19 cellular contexts compared by ENCODE assay signal in genomic region chr12:131011165-131012079, GRCh38. TPM values are rescaled to one million over a fixed set of nuclear protein-coding genes. Genes with fewer than 3 reads are reported as not detected.
DNase-seq lines count a peak whose midpoint lies in the region; ATAC-seq and TF ChIP-seq lines count a peak whose summit lies in the region.
"Had no signal": no experiment of that assay in that cellular context is flagged by ENCODE, and none has a peak within 500 bp of the region (broad histone marks: within the 10 kb centered on the region; RNA-seq: fewer than 3 reads in every experiment).

No MANE protein-coding gene starts in this region.

- H3K27me3 ChIP-seq in uterus (no peaks in the 10 kb centered on the region), stomach (no peaks in the 10 kb centered on the region)
- H3K27me3 ChIP-seq: upper lobe of left lung had no signal

- no peak for TF ChIP-seq EP300 in stomach (IDR thresholded peaks at IDR 0.05)

- no peak overlapping the region for H3K27ac ChIP-seq in HEK293 (ENCODE audit: extremely low read depth, low read depth, low read length)
- H3K27ac ChIP-seq in uterus, result peak overlapping the region in 1 of 2 donors; percentile 50
- H3K27ac ChIP-seq in stomach, result peak overlapping the region in 1 of 5 donors; percentile 67

- WGBS in stomach, 5 donors, result 87 to 93% (median 91%) methylated on average over 35 to 40 of the region's 40 CpGs

- H3K4me3 ChIP-seq in HEK293 (ENCODE audit: low read depth, low read length) (no peak overlapping the region), uterus (no peak overlapping the region), stomach (no peak overlapping the region)
- H3K4me3 ChIP-seq: upper lobe of left lung had no signal

- H3K9me3 ChIP-seq in HEK293 (ENCODE audit: control insufficient read depth, insufficient read depth, low read depth, low read length), result no peaks in the 10 kb centered on the region
- no peaks in the 10 kb centered on the region for H3K9me3 ChIP-seq in uterus
- H3K9me3 ChIP-seq in stomach, result no peaks in the 10 kb centered on the region
- H3K9me3 ChIP-seq: upper lobe of left lung had no signal

- intact Hi-C loops in Right ventricle myocardium superior (cut with DNase I) (no loop called here), uterus (cut with DNase I; ENCODE audit: low total_unique reads) (no loop called here), stomach (cut with DNase I; ENCODE audit: low total_unique reads) (no loop called here)

- no peak for TF ChIP-seq POLR2A in uterus (IDR thresholded peaks at IDR 0.05)
- TF ChIP-seq POLR2A in stomach (IDR thresholded peaks at IDR 0.05), result no peak

- DNase-seq in Right ventricle myocardium superior (peak; percentile 67), mucosa of gallbladder (ENCODE audit: low spot score) (peak; percentile 61), uterus (peak; percentile 57 to 69), H4 (ENCODE audit: low spot score) (no peak), stomach (no peak)
- DNase-seq: activated CD8-positive, alpha-beta T cell treated with anti-CD3 and anti-CD28 coated beads for 36 hours; activated naive CD4-positive, alpha-beta T cell; amygdala; C1 segment of cervical spinal cord; cerebellar nuclear complex; effector CD4-positive, alpha-beta T cell; NCI-H1436 treated with DMSO at 0.1 percent for 48 hours; NCI-H2171; NCI-H524 treated with DMSO at 0.1 percent for 48 hours; stimulated activated naive B cell treated with anti-CD40 and anti-IgM and Interleukin-4, amounts not matched to agents 10 μg/mL and 1 μg/mL and 100 μg/mL, for 72 hours; upper lobe of left lung had no signal

- H3K4me1 ChIP-seq in HEK293 (ENCODE audit: control insufficient read depth, insufficient read depth, low read length) (no peaks in the 10 kb centered on the region), uterus (peaks cover 0 to 3% of the 10 kb centered on the region in 2 donors), stomach (peaks cover 6 to 23% (median 12%) of the 10 kb centered on the region in 4 donors)

- POLR2A ChIA-PET in HEK293 (lab: Yijun Ruan, JAX), result interaction anchor here (0.7 kb wide), 1 partner anchor 1297 kb away, joined by 4 read pairs; no protein-coding TSS in a partner anchor

- H3K36me3 ChIP-seq in HEK293 (ENCODE audit: control insufficient read depth in 2 of 2, insufficient read depth in 1 of 2, low read length in 2 of 2) (no peaks in the 10 kb centered on the region), uterus (no peaks in the 10 kb centered on the region), stomach (peaks cover 0 to 18% (median 6%) of the 10 kb centered on the region in 4 donors)

- TF ChIP-seq CTCF in HEK293 (tag by site-specific recombination; IDR thresholded peaks at IDR 0.05) (no peak), uterus (IDR thresholded peaks at IDR 0.05) (no peak), stomach (IDR thresholded peaks at IDR 0.05) (no peak)

- peak; percentile 38 for ATAC-seq in Right ventricle myocardium superior (ENCODE audit: poor library complexity)
- ATAC-seq in GM19395 (IDR thresholded peaks at IDR 0.05; ENCODE audit: unreplicated experiment), result no peak
- ATAC-seq: activated CD4-positive, CD25-positive, alpha-beta regulatory T cell treated with anti-CD3 and anti-CD28 coated beads, Interleukin-2, amount 50 U/mL, for 24 hours; activated CD8-positive, alpha-beta T cell treated with anti-CD3 and anti-CD28 coated beads for 36 hours; stimulated activated naive B cell treated with anti-CD40 and anti-IgM and Interleukin-4, amounts not matched to agents 10 μg/mL and 1 μg/mL and 100 μg/mL, for 72 hours had no signal

- CTCF ChIA-PET in HEK293 (lab: Yijun Ruan, JAX), result no interaction called here

TF ChIP-seq in HEK293, 187 proteins besides CTCF, POLR2A, EP300 and RAD21:
- TF ChIP-seq KLF1 (tag by site-specific recombination; IDR thresholded peaks at IDR 0.05), result peak; percentile 6; the same call in 1 of the 2 replicates
- no peak for TF ChIP-seq SP7 (tag by site-specific recombination; IDR thresholded peaks at IDR 0.05)

RNA-seq across cellular contexts. Expression of gene ADGRD1, which starts 57.7 kb away (rescaled TPM):
- 86.1 TPM for total RNA-seq in Right ventricle myocardium superior
- total RNA-seq in mucosa of gallbladder, result 96.1 TPM
- 10 to 100 TPM; 13.5 to 89.9 (median 33.7) TPM for total RNA-seq in uterus
- 0.14 and 0.21 TPM in 2 replicates for total RNA-seq in H4 (2014; rRNA removed; shearing (Covaris generic))
- total RNA-seq in stomach, result 10 to 100 TPM; 14.8 to 43.8 (median 24.6) TPM
- 1 to 10 TPM; 3.7 to 5.0 (median 4.0) TPM for polyA plus RNA-seq in stomach

Comparison
In these comparisons a context has a peak if more than half of its experiments do, and no peak if none do; other contexts are left out.
1. DNase-seq: peak in Right ventricle myocardium superior (single experiment), mucosa of gallbladder (single experiment) and uterus (2 of 2); none in H4 (single experiment) and stomach (single experiment).
2. RNA of gene ADGRD1, which starts 57.7 kb away (total RNA-seq): 96.1 TPM in mucosa of gallbladder (single experiment), 86.1 TPM in Right ventricle myocardium superior (single experiment), 13.5 to 89.9 TPM in uterus and 14.8 to 43.8 TPM in stomach; 0.14 to 0.21 TPM in H4; every median in the first group is over 10 times any median in the second.